1 cellular context compared by ENCODE assay signal in the genomic region with DNA sequence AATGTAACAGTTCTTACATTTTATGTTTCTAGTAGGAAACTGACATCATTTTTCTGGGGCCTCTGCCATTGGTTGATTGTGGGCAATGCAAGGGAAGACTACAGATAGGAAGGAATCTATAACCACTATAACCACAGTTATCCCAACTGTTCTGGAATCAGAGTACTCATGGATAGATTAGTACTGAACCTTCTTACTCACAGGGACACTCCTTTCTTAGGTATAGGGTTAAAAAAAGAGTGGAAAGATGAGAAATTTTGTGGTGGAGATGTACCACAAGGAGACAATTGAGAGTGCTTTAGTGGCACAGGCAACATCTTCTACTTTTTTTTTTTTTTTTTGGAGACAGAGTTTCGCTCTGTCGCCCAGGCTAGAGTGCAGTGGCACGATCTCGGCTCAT.
TF ChIP-seq lines count a peak whose summit lies in the region.

No MANE protein-coding gene starts in this region.

TF ChIP-seq in GM23338, 12 proteins besides CTCF, POLR2A, EP300 and RAD21:
- no peak for TF ChIP-seq CREB1 (CRISPR knock-in tag; IDR thresholded peaks at IDR 0.05; ENCODE audit: low read depth)
- no peak for TF ChIP-seq JUNB (IDR thresholded peaks at IDR 0.05; ENCODE audit: unreplicated experiment)
- no peak for TF ChIP-seq ETS1 (IDR thresholded peaks at IDR 0.05)
- no peak for TF ChIP-seq NANOG (IDR thresholded peaks at IDR 0.05; ENCODE audit: borderline replicate concordance)
- no peak for TF ChIP-seq ZNF331 (CRISPR knock-in tag; IDR thresholded peaks at IDR 0.05; ENCODE audit: low read depth)
- TF ChIP-seq REST (IDR thresholded peaks at IDR 0.05; ENCODE audit: unreplicated experiment), result no peak
- no peak for TF ChIP-seq POLR2AphosphoS5 (IDR thresholded peaks at IDR 0.05; ENCODE audit: low read depth)
- TF ChIP-seq ZNF114 (CRISPR knock-in tag; IDR thresholded peaks at IDR 0.05), result no peak
- TF ChIP-seq STAT1 (IDR thresholded peaks at IDR 0.05; ENCODE audit: unreplicated experiment), result no peak
